In the genomic region with DNA sequence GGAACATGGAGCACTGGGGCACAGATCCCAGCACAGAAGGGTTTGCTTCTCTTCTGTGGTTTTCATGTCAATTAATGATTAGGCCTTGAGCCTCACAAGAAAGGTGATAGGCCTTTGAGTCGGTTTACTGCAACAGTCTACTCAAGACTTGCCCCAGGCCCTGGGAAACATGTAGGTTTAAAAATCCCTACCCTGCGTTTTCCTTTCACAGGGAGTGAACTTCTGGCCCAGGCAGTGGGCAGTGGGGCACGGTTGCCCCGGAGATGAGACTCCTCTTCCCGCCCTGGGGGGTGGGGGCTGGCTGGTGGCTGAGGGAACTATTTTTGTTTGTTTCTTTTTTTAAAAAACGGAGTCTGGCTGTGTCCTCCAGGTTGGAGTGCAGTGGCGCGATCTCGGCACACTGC, we compare ENCODE assay signal across 8 cellular contexts. TPM values are rescaled to one million over a fixed set of nuclear protein-coding genes. Genes with fewer than 3 reads are reported as not detected.
DNase-seq lines count a peak whose midpoint lies in the region; ATAC-seq, FAIRE-seq and TF ChIP-seq lines count a peak whose summit lies in the region.

No MANE protein-coding gene starts in this region.

- no peak for ATAC-seq in HG03378 (IDR thresholded peaks at IDR 0.05; ENCODE audit: unreplicated experiment)
- no peak for ATAC-seq in GM21526 (IDR thresholded peaks at IDR 0.05; ENCODE audit: low FRiP score, unreplicated experiment)
- no peak for ATAC-seq in aorta (ENCODE audit: low FRiP score)

- H3K27ac ChIP-seq in H1 (ENCODE audit: low read depth, low read length) (no peak overlapping the region), osteoblast (ENCODE audit: low read depth, low read length) (no peak overlapping the region), aorta (ENCODE audit: low read depth in 1 of 2, low read length in 2 of 2) (no peak overlapping the region)

- no peak for TF ChIP-seq CTCF in H1 (IDR thresholded peaks at IDR 0.05; ENCODE audit: control extremely low read depth in 1 of 3, insufficient read depth in 1 of 3, low read depth in 1 of 3, low read length in 3 of 3)
- no peak for TF ChIP-seq CTCF in osteoblast (IDR thresholded peaks at IDR 0.05; ENCODE audit: extremely low read depth, low read depth, low read length)

- FAIRE-seq in H1 (lab: Jason Lieb, UNC), result no peak

- H2BK20ac ChIP-seq in H1 (ENCODE audit: low read length), result no peak overlapping the region

- no peak overlapping the region for H4K91ac ChIP-seq in H1 (replicated peaks; ENCODE audit: insufficient read length, low read length)

- POLR2A ChIA-PET in H1 (lab: Charles Lee; ENCODE audit: partially characterized antibody), result interaction anchor here (0.7 to 2.0 kb wide), 3 partner anchors 19 to 93 kb away, joined by 3 to 8 read pairs (median 3); no protein-coding TSS in a partner anchor

- peaks cover 3% of the 10 kb centered on the region for H3K4me1 ChIP-seq in NT2/D1 (ENCODE audit: insufficient read depth, insufficient read length)
- peaks cover 4 to 10% (median 6%) of the 10 kb centered on the region in 4 experiments for H3K4me1 ChIP-seq in H1 (replicated peaks in 1 of 4; ENCODE audit: control insufficient read depth in 3 of 4, insufficient read depth in 4 of 4, low read length in 3 of 4)
- H3K4me1 ChIP-seq in osteoblast (ENCODE audit: insufficient read depth, low read length), result peaks cover 8% of the 10 kb centered on the region
- no peaks in the 10 kb centered on the region for H3K4me1 ChIP-seq in aorta (ENCODE audit: control insufficient read depth in 1 of 2, insufficient read depth in 2 of 2, low read length in 2 of 2)

- H3K27me3 ChIP-seq in NT2/D1 (ENCODE audit: insufficient read depth, insufficient read length) (no peaks in the 10 kb centered on the region), H1 (replicated peaks in 1 of 4; ENCODE audit: control insufficient read depth in 3 of 4, extremely low read depth in 1 of 4, insufficient read depth in 3 of 4, low read length in 3 of 4) (no peaks in the 10 kb centered on the region; a peak in 1 of 7 replicates), osteoblast (ENCODE audit: insufficient read depth, low read length) (peaks cover 21% of the 10 kb centered on the region), aorta (ENCODE audit: control insufficient read depth in 1 of 2, insufficient read depth in 2 of 2, low read length in 1 of 2) (no peaks in the 10 kb centered on the region)

- CTCF ChIA-PET in H1 (lab: Charles Lee; ENCODE audit: partially characterized antibody), result interaction anchor here (1.1 to 1.8 kb wide), 2 partner anchors 102 to 656 kb away, joined by 3 to 5 read pairs; no protein-coding TSS in a partner anchor

- H3K9me3 ChIP-seq in NT2/D1 (ENCODE audit: insufficient read depth, low read length) (no peaks in the 10 kb centered on the region), H1 (ENCODE audit: insufficient read depth in 2 of 2, low read depth in 1 of 2, low read length in 1 of 2) (no peaks in the 10 kb centered on the region), osteoblast (ENCODE audit: low read depth, low read length) (no peaks in the 10 kb centered on the region), aorta (ENCODE audit: control insufficient read depth, low read length) (no peaks in the 10 kb centered on the region)

- peak; percentile 67 for DNase-seq in Caki2 (ENCODE audit: low read depth)
- DNase-seq in NT2/D1 (ENCODE audit: low read depth, low spot score), result no peak
- DNase-seq in H1 (ENCODE audit: low read depth in 1 of 2, low spot score in 2 of 2), result peak in 1 of 2 experiments; percentile 70
- no peak for DNase-seq in osteoblast (ENCODE audit: insufficient read length, low spot score, missing footprints)
- no peak for DNase-seq in SIG-M5 treated with dmso at 0.1 percent for 504 hours (lab: John Stamatoyannopoulos, UW; ENCODE audit: unreplicated experiment)
- DNase-seq in aorta, result no peak

- H3K36me3 ChIP-seq in NT2/D1 (ENCODE audit: insufficient read depth, insufficient read length, low read length) (peaks cover 16% of the 10 kb centered on the region), H1 (ENCODE audit: control insufficient read depth in 2 of 4, insufficient read depth in 4 of 4, low read length in 3 of 4) (peaks cover 0 to 2% (median under 1%) of the 10 kb centered on the region in 4 experiments; a peak in 2 of 8 replicates), osteoblast (ENCODE audit: insufficient read depth, low read length) (no peaks in the 10 kb centered on the region), aorta (ENCODE audit: control insufficient read depth in 1 of 2, insufficient read depth in 2 of 2, low read length in 1 of 2) (no peaks in the 10 kb centered on the region)

- WGBS in H1 (ENCODE audit: extremely low coverage in 1 of 2, insufficient coverage in 1 of 2, insufficient read length in 1 of 2, insufficient replicate concordance in 2 of 2, low coverage in 1 of 2, low lambda C conversion rate in 2 of 2, missing lambda C conversion rate in 1 of 2), 2 experiments, result 13% methylated on average over 9 of the region's 9 CpGs; no CpG with 5 or more reads in 1 of the 2 experiments
- 58 to 64% methylated on average over 9 of the region's 9 CpGs for WGBS in aorta, 2 donors

- 0 out of 2 replicates have a peak overlapping the region, but pooled peaks have one; percentile 54 for H2BK5ac ChIP-seq in H1 (ENCODE audit: low read depth, low read length)

- no peak for TF ChIP-seq RAD21 in H1 (IDR thresholded peaks at IDR 0.05 in 1 of 2, conservative IDR thresholded peaks at IDR 0.05 in 1 of 2; ENCODE audit: low read depth in 2 of 2, low read length in 2 of 2)

- peak overlapping the region; percentile 64 for H3K9ac ChIP-seq in NT2/D1 (ENCODE audit: insufficient read length, low read depth)
- no peak overlapping the region for H3K9ac ChIP-seq in H1 (replicated peaks in 1 of 4; ENCODE audit: extremely low read depth in 1 of 4, low read depth in 3 of 4, low read length in 3 of 4)

- no peak overlapping the region for H4K8ac ChIP-seq in H1 (ENCODE audit: extremely low read depth, insufficient read depth, low read length)

- H2BK12ac ChIP-seq in H1 (ENCODE audit: low read depth, low read length), result 0 out of 2 replicates have a peak overlapping the region, but pooled peaks have one; percentile 39

- in situ Hi-C loops in Caki2 (cut with HindIII; ENCODE audit: low pct_unique_long_range_greater_than_20kb, low sequenced_read_pairs), result no loop called here

- H2BK120ac ChIP-seq in H1 (replicated peaks; ENCODE audit: low read depth, low read length), result no peak overlapping the region

- no peak overlapping the region for H3K18ac ChIP-seq in H1 (ENCODE audit: extremely low read depth, low read length)

- peaks cover 10% of the 10 kb centered on the region; the same call in 1 of the 2 replicates for H3K23me2 ChIP-seq in H1 (ENCODE audit: low read depth, low read length)

- peaks cover 15% of the 10 kb centered on the region for H3K79me1 ChIP-seq in H1 (ENCODE audit: low read depth, low read length)

- intact Hi-C loops in aorta (cut with DNase I), result loop anchor here in 1 of 2 donors (5.0 kb wide), 1 partner anchor 88 kb away; no protein-coding TSS in a partner anchor

- no peak for TF ChIP-seq POLR2A in H1 (IDR thresholded peaks at IDR 0.05; ENCODE audit: control extremely low read depth in 1 of 2, low read depth in 2 of 2, low read length in 2 of 2)

- peak overlapping the region; percentile 34 for H3K4me3 ChIP-seq in NT2/D1 (ENCODE audit: insufficient read length, low read depth)
- peak overlapping the region; percentile 23 to 81 (median 54); a peak in 6 of 8 replicates for H3K4me3 ChIP-seq in H1 (ENCODE audit: extremely low read depth in 1 of 4, insufficient read depth in 2 of 4, low read depth in 3 of 4, low read length in 4 of 4)
- H3K4me3 ChIP-seq in osteoblast (ENCODE audit: insufficient read depth, low read length), result peak overlapping the region; percentile 74
- H3K4me3 ChIP-seq in aorta (ENCODE audit: low read length in 2 of 2), result peak overlapping the region in 1 of 2 donors; percentile 66

- no peak overlapping the region for H4K5ac ChIP-seq in H1 (ENCODE audit: insufficient read length, low read depth, low read length)

- H2BK15ac ChIP-seq in H1 (ENCODE audit: low read length), result no peak overlapping the region

- H2AK5ac ChIP-seq in H1 (ENCODE audit: low read depth, low read length), result no peak overlapping the region

- no peak for TF ChIP-seq EP300 in H1 (IDR thresholded peaks at IDR 0.05; ENCODE audit: borderline replicate concordance in 1 of 2, low read depth in 2 of 2, low read length in 2 of 2)

- H2AFZ ChIP-seq in H1 (ENCODE audit: low read length), result peak overlapping the region; percentile 91; the same call in 1 of the 2 replicates
- H2AFZ ChIP-seq in osteoblast (ENCODE audit: low read length), result peak overlapping the region; percentile 69

- H3K4me2 ChIP-seq in H1 (ENCODE audit: insufficient read depth in 1 of 2, low read depth in 2 of 2, low read length in 2 of 2), result peak overlapping the region; percentile 70 to 87
- H3K4me2 ChIP-seq in osteoblast (ENCODE audit: insufficient read depth, low read length), result peak overlapping the region; percentile 86

- no peak overlapping the region for H3K56ac ChIP-seq in H1 (replicated peaks; ENCODE audit: insufficient read length, low read depth, low read length)

- no peak overlapping the region for H3K23ac ChIP-seq in H1 (ENCODE audit: insufficient read length)

- no peak overlapping the region for H3K14ac ChIP-seq in H1 (ENCODE audit: insufficient read length)

- H3K79me2 ChIP-seq in H1 (ENCODE audit: control insufficient read depth in 1 of 2, insufficient read depth in 2 of 2, low read length in 2 of 2), result peaks cover 13 to 35% of the 10 kb centered on the region in 2 experiments; a peak in 3 of 4 replicates
- no peaks in the 10 kb centered on the region for H3K79me2 ChIP-seq in osteoblast (ENCODE audit: insufficient read depth, low read length)

- no peak overlapping the region for H3K4ac ChIP-seq in H1 (replicated peaks; ENCODE audit: insufficient read length, low read depth, low read length)

- H4K20me1 ChIP-seq in H1 (replicated peaks in 1 of 2; ENCODE audit: control insufficient read depth in 1 of 2, insufficient read depth in 2 of 2, low read length in 2 of 2) (peaks cover 8 to 18% of the 10 kb centered on the region in 2 experiments), osteoblast (ENCODE audit: insufficient read depth, low read length) (peaks cover 5% of the 10 kb centered on the region)

TF ChIP-seq in H1, 55 proteins besides CTCF, POLR2A, EP300 and RAD21 (continues in another document):
- TF ChIP-seq SP4 (IDR thresholded peaks at IDR 0.05; ENCODE audit: low read length), result no peak

RNA-seq across cellular contexts. Expression of a gene that starts 0.6 kb away (rescaled TPM):
- 10.0 and 18.7 TPM in 2 replicates for total RNA-seq in Caki2 (2014; rRNA removed; shearing (Covaris generic); ENCODE audit: low replicate concordance)
- 30.5 and 30.9 TPM in 2 replicates for total RNA-seq in H1 (2021; fragmentation: NEBNext Ultra II Directional; extraction: Animal tissue kit (Norgen Biotek cat#: 25700))
- 12.6 and 17.8 TPM in 2 replicates for polyA plus RNA-seq in H1 (2011; rRNA removed)
- 13.3 TPM for polyA plus RNA-seq in H1 (2011; cell fraction: cytosol; rRNA removed)
- 16.8 TPM for polyA plus RNA-seq in H1 (2011; cell fraction: nucleus; rRNA removed)
- polyA plus RNA-seq in H1 (2012, experiment 1 of 2), result 7.9 to 13.8 TPM (median 10.8 TPM) in 4 replicates
- polyA plus RNA-seq in H1 (2012, experiment 2 of 2), result 1.3 TPM
- 12.8 TPM for polyA plus RNA-seq in H1 (2013, experiment 1 of 2)
- polyA plus RNA-seq in H1 (2013, experiment 2 of 2), result 12.2 TPM
- 19.4 and 28.5 TPM in 2 replicates for polyA minus RNA-seq in H1 (2011; rRNA and poly(A)+ RNA removed)
- polyA minus RNA-seq in H1 (2011; cell fraction: cytosol; rRNA and poly(A)+ RNA removed), result 22.5 TPM
- 40.8 TPM for polyA minus RNA-seq in H1 (2011; cell fraction: nucleus; rRNA and poly(A)+ RNA removed)
- 37.7 and 40.2 TPM in 2 replicates for total RNA-seq in osteoblast
- 10 to 100 TPM; 10.9 to 18.2 TPM for total RNA-seq in aorta
- 1 to 10 TPM; 6.1 to 7.1 TPM for polyA plus RNA-seq in aorta
